Comparison of ENCODE assay signal across 8 cellular contexts in the genomic region with DNA sequence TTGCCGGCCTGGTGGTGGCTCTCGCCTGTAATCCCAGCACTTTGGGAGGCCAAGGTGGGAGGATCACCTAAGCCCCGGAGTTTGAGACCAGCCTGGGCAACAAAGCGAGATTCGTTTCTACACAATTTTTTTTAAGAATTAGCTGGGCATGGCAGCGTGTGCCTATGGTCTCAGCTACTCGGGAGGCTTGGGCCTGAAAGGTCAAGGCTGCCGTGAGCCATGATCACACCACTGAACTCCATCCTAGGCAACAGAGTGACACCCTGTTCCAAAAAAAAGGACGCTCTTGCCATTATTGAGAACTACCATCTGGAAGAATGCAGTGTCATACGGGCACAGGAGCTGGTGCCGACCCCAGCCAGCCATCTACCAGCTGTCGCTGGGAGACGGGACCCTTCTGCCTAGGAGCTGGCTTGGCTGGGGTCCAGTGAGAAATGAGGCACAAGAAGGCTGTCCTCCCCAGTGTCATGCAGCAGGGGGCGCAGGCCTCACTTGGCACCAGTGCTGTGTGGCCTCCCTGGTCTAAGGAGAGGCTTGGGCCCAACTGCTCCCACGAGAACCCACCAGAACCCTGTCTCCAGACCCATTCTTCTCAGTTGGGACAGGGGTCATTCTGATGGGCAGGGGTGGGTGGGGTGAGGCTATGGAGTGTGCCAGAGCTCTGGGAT. TPM values are rescaled to one million over a fixed set of nuclear protein-coding genes. Genes with fewer than 3 reads are reported as not detected.
DNase-seq lines count a peak whose midpoint lies in the region; ATAC-seq and TF ChIP-seq lines count a peak whose summit lies in the region.

No MANE protein-coding gene starts in this region.

- DNase-seq in COR-L47 (lab: John Stamatoyannopoulos, UW): peak; percentile 48
- peak; percentile 22 for DNase-seq in HS-27A (ENCODE audit: low read depth)
- peak; percentile 34 to 61 (median 57) for DNase-seq in T-helper 1 cell
- DNase-seq in amniotic epithelial cell (ENCODE audit: low read depth): peak; percentile 51
- DNase-seq in hepatocyte (ENCODE audit: low spot score): peak; percentile 75
- peak; percentile 36 to 51 (median 47) for DNase-seq in stimulated activated CD4-positive, alpha-beta T cell treated with anti-CD3 and anti-CD28 coated beads, Interleukin-12 subunit alpha, Interleukin-12 subunit beta, amount 100 ng/mL, for 48 hours (ENCODE audit: low read depth in 2 of 3, low spot score in 1 of 3)
- DNase-seq in NCI-H526 treated with DMSO at 0.1 percent for 48 hours (lab: John Stamatoyannopoulos, UW): no peak

- H3K4me1 ChIP-seq in hepatocyte (ENCODE audit: insufficient read depth): no peaks in the 10 kb centered on the region

- H2AFZ ChIP-seq in hepatocyte: no peak overlapping the region

- no peaks in the 10 kb centered on the region for H4K20me1 ChIP-seq in hepatocyte (ENCODE audit: insufficient read depth, poor library complexity, severe bottlenecking)

- TF ChIP-seq CTCF in hepatocyte (IDR thresholded peaks at IDR 0.05; ENCODE audit: poor library complexity): peak; percentile 50

- ATAC-seq in HG02970 (IDR thresholded peaks at IDR 0.05; ENCODE audit: low FRiP score, unreplicated experiment): no peak

- H3K27ac ChIP-seq in hepatocyte: no peak overlapping the region

- H3K79me2 ChIP-seq in hepatocyte: no peaks in the 10 kb centered on the region

- no peak overlapping the region for H3K4me3 ChIP-seq in hepatocyte

- H3K36me3 ChIP-seq in hepatocyte (replicated peaks; ENCODE audit: insufficient read depth, low read depth): no peaks in the 10 kb centered on the region

- H3K9me3 ChIP-seq in hepatocyte (ENCODE audit: low read depth): no peaks in the 10 kb centered on the region

- H3K9me2 ChIP-seq in hepatocyte (replicated peaks; ENCODE audit: insufficient read depth): no peaks in the 10 kb centered on the region

- H3K4me2 ChIP-seq in hepatocyte: no peak overlapping the region

- WGBS in hepatocyte (ENCODE audit: low lambda C conversion rate, missing lambda C conversion rate): 87% methylated on average over 15 of the region's 15 CpGs

- no peaks in the 10 kb centered on the region for H3K27me3 ChIP-seq in hepatocyte

RNA-seq across cellular contexts. Expression of gene RELB, which starts 12.2 kb away (rescaled TPM):
- total RNA-seq in hepatocyte: 6.3 and 8.5 TPM in 2 replicates
- polyA plus RNA-seq in hepatocyte: 9.1 and 13.9 TPM in 2 replicates

RNA-seq across cellular contexts. Expression of gene CLPTM1, which starts 33.9 kb away (rescaled TPM):
- total RNA-seq in hepatocyte: 41.0 and 49.1 TPM in 2 replicates
- 89.7 and 93.1 TPM in 2 replicates for polyA plus RNA-seq in hepatocyte

RNA-seq across cellular contexts. Expression of gene APOC2, which starts 43.2 kb away (rescaled TPM):
- 435 and 454 TPM in 2 replicates for total RNA-seq in hepatocyte
- 603 and 827 TPM in 2 replicates for polyA plus RNA-seq in hepatocyte

RNA-seq across cellular contexts. Expression of gene APOC4, which starts 47.0 kb away (rescaled TPM):
- total RNA-seq in hepatocyte: not detected in 2 replicates
- polyA plus RNA-seq in hepatocyte: 1.1 TPM in 1 of 2 replicates, not detected in the other

RNA-seq across cellular contexts. Expression of gene CLASRP, which starts 49.8 kb away (rescaled TPM):
- total RNA-seq in hepatocyte: 32.3 and 56.2 TPM in 2 replicates
- polyA plus RNA-seq in hepatocyte: 45.8 and 74.5 TPM in 2 replicates
